ENCODE assay signal across 8 cellular contexts in genomic region chr16:4270595-4270994, GRCh38. TPM values are rescaled to one million over a fixed set of nuclear protein-coding genes. Genes with fewer than 3 reads are reported as not detected.
A peak's percentile ranks its signal among the peaks of the same experiment; 100 is the strongest.
DNase-seq lines count a peak whose midpoint lies in the region; ATAC-seq, FAIRE-seq and TF ChIP-seq lines count a peak whose summit lies in the region.

No MANE protein-coding gene starts in this region.

- dilution Hi-C loops in keratinocyte (cut with MboI; ENCODE audit: extremely low pct_ligation_motif_present, low sequenced_read_pairs) = no loop called here

- intact Hi-C loops in activated CD8-positive, alpha-beta T cell treated with anti-CD3 and anti-CD28 coated beads for 36 hours (cut with micrococcal nuclease) = no loop called here

- no peak overlapping the region for H3K27ac ChIP-seq in keratinocyte (ENCODE audit: control insufficient read depth, insufficient read depth, low read length)
- no peak overlapping the region for H3K27ac ChIP-seq in thoracic aorta

- H3K9me3 Mint-ChIP-seq in activated T-cell treated with anti-CD3 and anti-CD28 coated beads, Interleukin-2, amount 50 U/mL, for 4 hours = no peaks in the 10 kb centered on the region
- H3K9me3 Mint-ChIP-seq in activated CD8-positive, alpha-beta T cell treated with anti-CD3 and anti-CD28 coated beads for 36 hours = no peaks in the 10 kb centered on the region

- H3K36me3 Mint-ChIP-seq in activated T-cell treated with anti-CD3 and anti-CD28 coated beads, Interleukin-2, amount 50 U/mL, for 4 hours (ENCODE audit: insufficient read depth) = peaks cover 4% of the 10 kb centered on the region
- peaks cover 12% of the 10 kb centered on the region for H3K36me3 Mint-ChIP-seq in activated CD8-positive, alpha-beta T cell treated with anti-CD3 and anti-CD28 coated beads for 36 hours (ENCODE audit: low read depth)

- H3K9me3 ChIP-seq in keratinocyte (ENCODE audit: control insufficient read depth, low read depth, low read length) = no peaks in the 10 kb centered on the region
- no peaks in the 10 kb centered on the region for H3K9me3 ChIP-seq in thoracic aorta

- POLR2A ChIA-PET in activated CD8-positive, alpha-beta T cell treated with anti-CD3 and anti-CD28 coated beads for 36 hours (lab: Charles Lee) = interaction anchor here (1.1 to 9.4 kb wide), 10 partner anchors 9 to 554 kb away, joined by 3 to 78 read pairs (median 5); partner anchors contain the start of genes GLIS2, NMRAL1 and TRAP1

- H3K27me3 ChIP-seq in keratinocyte (ENCODE audit: control insufficient read depth, extremely low read depth, insufficient read depth, low read length) (no peaks in the 10 kb centered on the region), thoracic aorta (replicated peaks; ENCODE audit: insufficient read depth) (no peaks in the 10 kb centered on the region)

- no peaks in the 10 kb centered on the region for H3K27me3 Mint-ChIP-seq in activated T-cell treated with anti-CD3 and anti-CD28 coated beads, Interleukin-2, amount 50 U/mL, for 4 hours (ENCODE audit: low read depth)
- H3K27me3 Mint-ChIP-seq in activated CD8-positive, alpha-beta T cell treated with anti-CD3 and anti-CD28 coated beads for 36 hours = no peaks in the 10 kb centered on the region

- no peak for TF ChIP-seq CTCF in activated CD8-positive, alpha-beta T cell treated with anti-CD3 and anti-CD28 coated beads for 36 hours (IDR thresholded peaks at IDR 0.05)
- TF ChIP-seq CTCF in keratinocyte (optimal IDR thresholded peaks at IDR 0.05 in 1 of 3, IDR thresholded peaks at IDR 0.05 in 1 of 3, conservative IDR thresholded peaks at IDR 0.05 in 1 of 3; ENCODE audit: extremely low read depth in 1 of 3, insufficient read depth in 2 of 3, low read length in 3 of 3) (peak in 1 of 3 experiments; percentile 13), thoracic aorta (IDR thresholded peaks at IDR 0.05) (no peak)

- H3K9me1 ChIP-seq in keratinocyte (ENCODE audit: control insufficient read depth, extremely low read depth, insufficient read depth, low read length) = no peaks in the 10 kb centered on the region

- peaks cover 6% of the 10 kb centered on the region for H3K4me1 Mint-ChIP-seq in activated T-cell treated with anti-CD3 and anti-CD28 coated beads, Interleukin-2, amount 50 U/mL, for 4 hours (ENCODE audit: low read depth)
- peaks cover 17% of the 10 kb centered on the region for H3K4me1 Mint-ChIP-seq in activated CD8-positive, alpha-beta T cell treated with anti-CD3 and anti-CD28 coated beads for 36 hours (ENCODE audit: low read depth)

- H3K36me3 ChIP-seq in keratinocyte (ENCODE audit: control insufficient read depth in 2 of 2, extremely low read depth in 1 of 2, insufficient read depth in 2 of 2, low read length in 2 of 2) (peaks cover 0 to 1% of the 10 kb centered on the region in 2 experiments), thoracic aorta (no peaks in the 10 kb centered on the region)

- peak overlapping the region; percentile 98 for H3K9ac ChIP-seq in keratinocyte (ENCODE audit: control insufficient read depth, extremely low read depth, insufficient read depth, low read length)

- peaks cover 43% of the 10 kb centered on the region for H3K79me2 ChIP-seq in keratinocyte (ENCODE audit: control insufficient read depth, insufficient read depth, low read length)

- peaks cover 16% of the 10 kb centered on the region for H3K4me1 ChIP-seq in keratinocyte (ENCODE audit: control insufficient read depth, extremely low read depth, insufficient read depth, low read length)
- H3K4me1 ChIP-seq in thoracic aorta (ENCODE audit: control insufficient read depth in 1 of 2, low read depth in 2 of 2) = peaks cover 5 to 13% of the 10 kb centered on the region in 2 donors

- no peak for DNase-seq in activated T-cell treated with anti-CD3 and anti-CD28 coated beads, Interleukin-2, amount 50 U/mL, for 4 hours
- DNase-seq in activated T-cell treated with anti-CD3 and anti-CD28 coated beads for 4 hours (no peak), keratinocyte (ENCODE audit: low read depth, low spot score) (no peak), thoracic aorta (ENCODE audit: low spot score) (no peak), NCI-H2196 treated with DMSO at 0.1 percent for 48 hours (lab: John Stamatoyannopoulos, UW; ENCODE audit: unreplicated experiment) (no peak), GOT3 (lab: John Stamatoyannopoulos, UW) (no peak), NOMO-1 (lab: John Stamatoyannopoulos, UW; ENCODE audit: unreplicated experiment in 2 of 2) (no peak)
- DNase-seq in activated CD8-positive, alpha-beta T cell treated with anti-CD3 and anti-CD28 coated beads for 36 hours = peak; percentile 22

- H3K27ac Mint-ChIP-seq in activated CD8-positive, alpha-beta T cell treated with anti-CD3 and anti-CD28 coated beads for 36 hours = peak overlapping the region; percentile 96

- FAIRE-seq in keratinocyte (lab: Jason Lieb, UNC) = no peak

- H3K4me3 Mint-ChIP-seq in activated T-cell treated with anti-CD3 and anti-CD28 coated beads, Interleukin-2, amount 50 U/mL, for 4 hours = peak overlapping the region; percentile 92
- peak overlapping the region; percentile 86 for H3K4me3 Mint-ChIP-seq in activated CD8-positive, alpha-beta T cell treated with anti-CD3 and anti-CD28 coated beads for 36 hours

- H3K4me2 ChIP-seq in keratinocyte (ENCODE audit: control insufficient read depth, extremely low read depth, insufficient read depth, low read depth, low read length) = peak overlapping the region; percentile 99

- CTCF ChIA-PET in activated CD8-positive, alpha-beta T cell treated with anti-CD3 and anti-CD28 coated beads for 36 hours (lab: Charles Lee) = interaction anchor here (1.1 to 4.3 kb wide), 8 partner anchors 9 to 229 kb away, joined by 3 to 29 read pairs (median 7); partner anchors contain the start of gene PAM16

- peak overlapping the region in 2 of 3 experiments; percentile 88 to 93 for H3K4me3 ChIP-seq in keratinocyte (ENCODE audit: control insufficient read depth in 2 of 3, extremely low read depth in 1 of 3, insufficient read depth in 2 of 3, low read depth in 1 of 3, low read length in 3 of 3)
- peak overlapping the region; percentile 90 for H3K4me3 ChIP-seq in thoracic aorta

- H2AFZ ChIP-seq in keratinocyte (ENCODE audit: control insufficient read depth, low read length) = no peak overlapping the region

- no peak for ATAC-seq in activated T-cell treated with anti-CD3 and anti-CD28 coated beads, Interleukin-2, amount 50 U/mL, for 4 hours
- no peak for ATAC-seq in activated CD8-positive, alpha-beta T cell treated with anti-CD3 and anti-CD28 coated beads for 36 hours
- ATAC-seq in thoracic aorta (ENCODE audit: insufficient number of reproducible peaks, low FRiP score, low read depth) = no peak

- H4K20me1 ChIP-seq in keratinocyte (ENCODE audit: control insufficient read depth, extremely low read depth, insufficient read depth, low read length) = no peaks in the 10 kb centered on the region

RNA-seq across cellular contexts. Expression of gene TFAP4, which starts 2.2 kb away (rescaled TPM):
- 10 to 100 TPM; 61.3 to 77.9 (median 65.5) TPM for total RNA-seq in activated T-cell treated with anti-CD3 and anti-CD28 coated beads, Interleukin-2, amount 50 U/mL, for 4 hours
- 10 to 100 TPM; 34.6 to 36.6 TPM for total RNA-seq in activated CD8-positive, alpha-beta T cell treated with anti-CD3 and anti-CD28 coated beads for 36 hours
- 4.9 to 9.2 TPM (median 6.7 TPM) in 3 replicates for polyA plus RNA-seq in keratinocyte
- polyA plus RNA-seq in keratinocyte (2011; ENCODE audit: low read depth) = 6.1 TPM
- polyA plus RNA-seq in keratinocyte (2011; cell fraction: cytosol; rRNA removed) = 2.0 and 3.6 TPM in 2 replicates
- polyA plus RNA-seq in keratinocyte (2011; cell fraction: nucleus; rRNA removed) = 3.5 and 4.4 TPM in 2 replicates
- polyA plus RNA-seq in keratinocyte (2012; ENCODE audit: low replicate concordance) = 5.0 and 10.4 TPM in 2 replicates
- 7.8 to 17.9 TPM (median 17.2 TPM) in 3 replicates for polyA minus RNA-seq in keratinocyte
- polyA minus RNA-seq in keratinocyte (2011; cell fraction: cytosol; rRNA and poly(A)+ RNA removed) = 14.8 TPM
- polyA minus RNA-seq in keratinocyte (2011; cell fraction: nucleus; rRNA and poly(A)+ RNA removed) = 2.0 and 2.8 TPM in 2 replicates
- 1 to 10 TPM; 3.5 to 7.6 TPM for total RNA-seq in thoracic aorta

RNA-seq across cellular contexts. Expression of gene SRL, which starts 28.7 kb away (rescaled TPM):
- under 1 TPM in 1 of 3 donors, not detected in 2; 0.05 TPM for total RNA-seq in activated T-cell treated with anti-CD3 and anti-CD28 coated beads, Interleukin-2, amount 50 U/mL, for 4 hours
- total RNA-seq in activated CD8-positive, alpha-beta T cell treated with anti-CD3 and anti-CD28 coated beads for 36 hours = not detected
- polyA plus RNA-seq in keratinocyte = not detected in 3 replicates
- polyA plus RNA-seq in keratinocyte (2011; ENCODE audit: low read depth) = not detected
- 0.02 TPM in 1 of 2 replicates, not detected in the other for polyA plus RNA-seq in keratinocyte (2011; cell fraction: cytosol; rRNA removed)
- polyA plus RNA-seq in keratinocyte (2011; cell fraction: nucleus; rRNA removed) = not detected in 2 replicates
- 0.03 TPM in 1 of 2 replicates, not detected in the other for polyA plus RNA-seq in keratinocyte (2012; ENCODE audit: low replicate concordance)
- not detected in 3 replicates for polyA minus RNA-seq in keratinocyte
- not detected for polyA minus RNA-seq in keratinocyte (2011; cell fraction: cytosol; rRNA and poly(A)+ RNA removed)
- not detected in 2 replicates for polyA minus RNA-seq in keratinocyte (2011; cell fraction: nucleus; rRNA and poly(A)+ RNA removed)
- total RNA-seq in thoracic aorta = 1 to 10 TPM in 1 of 2 donors, under 1 TPM in 1; 0.68 to 1.1 TPM

RNA-seq across cellular contexts. Expression of gene GLIS2, which starts 45.3 kb away (rescaled TPM):
- under 1 TPM; 0.11 to 0.19 (median 0.13) TPM for total RNA-seq in activated T-cell treated with anti-CD3 and anti-CD28 coated beads, Interleukin-2, amount 50 U/mL, for 4 hours
- total RNA-seq in activated CD8-positive, alpha-beta T cell treated with anti-CD3 and anti-CD28 coated beads for 36 hours = under 1 TPM; 0.49 to 0.77 TPM
- 0.63 to 2.3 TPM (median 1.0 TPM) in 3 replicates for polyA plus RNA-seq in keratinocyte
- polyA plus RNA-seq in keratinocyte (2011; ENCODE audit: low read depth) = 1.1 TPM
- 1.6 and 3.7 TPM in 2 replicates for polyA plus RNA-seq in keratinocyte (2011; cell fraction: cytosol; rRNA removed)
- polyA plus RNA-seq in keratinocyte (2011; cell fraction: nucleus; rRNA removed) = 4.6 and 5.9 TPM in 2 replicates
- 2.9 and 5.1 TPM in 2 replicates for polyA plus RNA-seq in keratinocyte (2012; ENCODE audit: low replicate concordance)
- polyA minus RNA-seq in keratinocyte = 1.7 to 9.7 TPM (median 1.9 TPM) in 3 replicates
- polyA minus RNA-seq in keratinocyte (2011; cell fraction: cytosol; rRNA and poly(A)+ RNA removed) = 6.5 TPM
- 2.2 TPM in 2 replicates for polyA minus RNA-seq in keratinocyte (2011; cell fraction: nucleus; rRNA and poly(A)+ RNA removed)
- 10 to 100 TPM; 19.5 to 32.9 TPM for total RNA-seq in thoracic aorta

Comparison
In these comparisons a context has a peak if more than half of its experiments do, and no peak if none do; other contexts are left out.
1. RNA of gene TFAP4, which starts 2.2 kb away (total RNA-seq): 61.3 to 77.9 TPM in activated T-cell treated with anti-CD3 and anti-CD28 coated beads, Interleukin-2, amount 50 U/mL, for 4 hours and 34.6 to 36.6 TPM in activated CD8-positive, alpha-beta T cell treated with anti-CD3 and anti-CD28 coated beads for 36 hours; 3.5 to 7.6 TPM in thoracic aorta; every median in the first group is over 4 times any median in the second.
2. RNA of gene GLIS2, which starts 45.3 kb away (total RNA-seq): 19.5 to 32.9 TPM in thoracic aorta; 0.49 to 0.77 TPM in activated CD8-positive, alpha-beta T cell treated with anti-CD3 and anti-CD28 coated beads for 36 hours and 0.11 to 0.19 TPM in activated T-cell treated with anti-CD3 and anti-CD28 coated beads, Interleukin-2, amount 50 U/mL, for 4 hours; every median in the first group is over 10 times any median in the second.